Comparison of ENCODE assay signal across 21 cellular contexts in genomic region chr10:49089789-49090595, GRCh38. TPM values are rescaled to one million over a fixed set of nuclear protein-coding genes. Genes with fewer than 3 reads are reported as not detected.
DNase-seq lines count a peak whose midpoint lies in the region; ATAC-seq and TF ChIP-seq lines count a peak whose summit lies in the region.
"Had no signal": no experiment of that assay in that cellular context is flagged by ENCODE, and none has a peak within 500 bp of the region (broad histone marks: within the 10 kb centered on the region; RNA-seq: fewer than 3 reads in every experiment).

No MANE protein-coding gene starts in this region.

- TF ChIP-seq CTCF in upper lobe of right lung (IDR thresholded peaks at IDR 0.05) (no peak), spleen (IDR thresholded peaks at IDR 0.05 in 8 of 11, conservative IDR thresholded peaks at IDR 0.05 in 3 of 11) (no peak)

- H3K4me3 ChIP-seq in mesenchymal stem cell (ENCODE audit: insufficient read depth in 1 of 2, low read depth in 1 of 2, low read length in 2 of 2) (no peak overlapping the region), upper lobe of right lung (no peak overlapping the region), spleen (no peak overlapping the region)
- H3K4me3 ChIP-seq: dorsolateral prefrontal cortex had no signal

- TF ChIP-seq POLR2A in spleen (IDR thresholded peaks at IDR 0.05): no peak

- no peak overlapping the region for H2BK15ac ChIP-seq in mesenchymal stem cell (ENCODE audit: low read depth, poor library complexity, severe bottlenecking)

- H3K4ac ChIP-seq in mesenchymal stem cell (ENCODE audit: low read depth in 1 of 2, low read length in 2 of 2): no peak overlapping the region

- intact Hi-C loops in upper lobe of right lung (cut with DNase I): no loop called here
- intact Hi-C loops in spleen (cut with DNase I; ENCODE audit: low total_unique reads): no loop called here

- H3K27ac ChIP-seq in mesenchymal stem cell (ENCODE audit: low read length, poor library complexity, severe bottlenecking) (no peak overlapping the region), upper lobe of right lung (peak overlapping the region; percentile 58), spleen (no peak overlapping the region)
- H3K27ac ChIP-seq: KMS-11 had no signal

- H3K4me2 ChIP-seq in mesenchymal stem cell (ENCODE audit: low read length, poor library complexity, severe bottlenecking): no peak overlapping the region
- H3K4me2 ChIP-seq: KMS-11 had no signal

- no peaks in the 10 kb centered on the region for H3K79me1 ChIP-seq in mesenchymal stem cell (replicated peaks; ENCODE audit: low read length, poor library complexity, severe bottlenecking)

- H2AFZ ChIP-seq in mesenchymal stem cell (ENCODE audit: low read depth, low read length): no peak overlapping the region

- 32% methylated on average over 1 of the region's 1 CpG for WGBS in mesenchymal stem cell
- WGBS in spleen, 5 donors: 63 to 83% (median 71%) methylated on average over 1 of the region's 1 CpG

- no peak overlapping the region for H3K23ac ChIP-seq in mesenchymal stem cell (ENCODE audit: low read length in 2 of 2)

- no peak overlapping the region for H3K14ac ChIP-seq in mesenchymal stem cell (ENCODE audit: low read length in 2 of 2)

- H3K27me3 ChIP-seq in mesenchymal stem cell (ENCODE audit: control insufficient read depth in 1 of 2, insufficient read depth in 1 of 2, low read length in 2 of 2): no peaks in the 10 kb centered on the region
- H3K27me3 ChIP-seq in upper lobe of right lung: no peaks in the 10 kb centered on the region
- peaks cover 0 to 15% (median 0%) of the 10 kb centered on the region in 7 donors for H3K27me3 ChIP-seq in spleen (replicated peaks in 1 of 7)
- H3K27me3 ChIP-seq: dorsolateral prefrontal cortex had no signal

- H3K9me3 ChIP-seq in mesenchymal stem cell (ENCODE audit: control insufficient read depth, low read length) (peaks cover 18% of the 10 kb centered on the region), upper lobe of right lung (peaks cover 4% of the 10 kb centered on the region), spleen (peaks cover 0 to 20% (median 16%) of the 10 kb centered on the region in 8 donors)

- H4K8ac ChIP-seq in mesenchymal stem cell (ENCODE audit: low read length): no peak overlapping the region

- no peak overlapping the region for H2BK12ac ChIP-seq in mesenchymal stem cell (ENCODE audit: low read length in 2 of 2)

- H3K9ac ChIP-seq in mesenchymal stem cell (ENCODE audit: low read length): no peak overlapping the region
- H3K9ac ChIP-seq: KMS-11 had no signal

- H3K36me3 ChIP-seq in mesenchymal stem cell (ENCODE audit: control insufficient read depth in 1 of 2, insufficient read depth in 2 of 2, low read depth in 1 of 2, low read length in 2 of 2): peaks cover 0 to 22% of the 10 kb centered on the region in 2 experiments
- no peaks in the 10 kb centered on the region for H3K36me3 ChIP-seq in upper lobe of right lung
- H3K36me3 ChIP-seq in spleen: no peaks in the 10 kb centered on the region

- no peak overlapping the region for H2AK5ac ChIP-seq in mesenchymal stem cell (ENCODE audit: low read length, severe bottlenecking)

- no peak overlapping the region for H3K18ac ChIP-seq in mesenchymal stem cell (ENCODE audit: low read depth in 1 of 2, low read length in 2 of 2)

- DNase-seq in amniotic epithelial cell (ENCODE audit: low read depth) (peak; percentile 36), fibroblast of peridontal ligament (ENCODE audit: extremely low read depth) (peak; percentile 59), mesenchymal stem cell (peak; percentile 0), upper lobe of right lung (peak; percentile 36), G401 (ENCODE audit: low spot score) (no peak), spleen (no peak)
- DNase-seq: AML-193; Calu3; dorsolateral prefrontal cortex; natural killer cell; NCI-H1092 treated with DMSO at 0.1 percent for 48 hours; NCI-H526; SIG-M5; stimulated activated naive B cell treated with anti-CD40 and anti-IgM and Interleukin-4, amounts not matched to agents 10 μg/mL and 1 μg/mL and 100 μg/mL, for 72 hours; T-helper 1 cell; trophoblast cell had no signal

- no peak overlapping the region for H2BK5ac ChIP-seq in mesenchymal stem cell (ENCODE audit: low read depth, low read length, poor library complexity, severe bottlenecking)

- no peak overlapping the region for H2BK120ac ChIP-seq in mesenchymal stem cell (ENCODE audit: low read depth, low read length)

- H3K4me1 ChIP-seq in mesenchymal stem cell (ENCODE audit: control insufficient read depth, insufficient read depth, low read depth, low read length): no peaks in the 10 kb centered on the region
- H3K4me1 ChIP-seq in upper lobe of right lung: peaks cover 29% of the 10 kb centered on the region
- no peaks in the 10 kb centered on the region for H3K4me1 ChIP-seq in spleen

- in situ Hi-C loops in G401 (cut with HindIII; ENCODE audit: low sequenced_read_pairs): no loop called here

- H4K91ac ChIP-seq in mesenchymal stem cell (ENCODE audit: low read length): no peak overlapping the region

- peak; percentile 83 for ATAC-seq in upper lobe of right lung
- ATAC-seq in HG03439 (IDR thresholded peaks at IDR 0.05; ENCODE audit: unreplicated experiment): no peak
- ATAC-seq: HCT116; stimulated activated naive B cell treated with anti-CD40 and anti-IgM and Interleukin-4, amounts not matched to agents 10 μg/mL and 1 μg/mL and 100 μg/mL, for 72 hours had no signal

RNA-seq across cellular contexts. Expression of gene VSTM4, which starts 25.3 kb away (rescaled TPM):
- polyA plus RNA-seq in mesenchymal stem cell (2013, experiment 1 of 2): 1.1 TPM
- polyA plus RNA-seq in mesenchymal stem cell (2013, experiment 2 of 2): 1.2 TPM
- total RNA-seq in upper lobe of right lung: 19.5 TPM
- total RNA-seq in G401 (2014; rRNA removed; shearing (Covaris generic)): not detected in 2 replicates
- 1 to 10 TPM; 2.2 to 6.8 (median 4.1) TPM for total RNA-seq in spleen
- polyA plus RNA-seq in spleen: 1 to 10 TPM in 1 of 3 donors, under 1 TPM in 2; 0.57 to 1.6 (median 0.80) TPM
- total RNA-seq: Calu3 had no signal

RNA-seq across cellular contexts. Expression of gene FAM170B, which starts 43.8 kb away (rescaled TPM):
- polyA plus RNA-seq in mesenchymal stem cell (2013, experiment 1 of 2): not detected
- polyA plus RNA-seq in mesenchymal stem cell (2013, experiment 2 of 2): not detected
- total RNA-seq in upper lobe of right lung: not detected
- not detected in 2 replicates for total RNA-seq in G401 (2014; rRNA removed; shearing (Covaris generic))
- not detected for total RNA-seq in spleen
- polyA plus RNA-seq in spleen: under 1 TPM in 2 of 3 donors, not detected in 1; 0.05 to 0.06 TPM
- total RNA-seq: Calu3, epithelial cell of proximal tubule, natural killer cell, progenitor cell of endocrine pancreas had no signal

Comparison
In these comparisons a context has a peak if more than half of its experiments do, and no peak if none do; other contexts are left out.
1. DNase-seq: peak in amniotic epithelial cell (single experiment), fibroblast of peridontal ligament (single experiment), mesenchymal stem cell (single experiment) and upper lobe of right lung (single experiment); none in G401 (single experiment) and spleen (single experiment).